In genomic region chr14:22281322-22281977, GRCh38 we compare ENCODE assay signal across 1 cellular context.
TF ChIP-seq lines count a peak whose summit lies in the region.

No MANE protein-coding gene starts in this region.

TF ChIP-seq in GM23338, 12 proteins besides CTCF, POLR2A, EP300 and RAD21 (continued from another document):
- no peak for TF ChIP-seq ZNF462 (CRISPR knock-in tag; IDR thresholded peaks at IDR 0.05)
